12 cellular contexts compared by ENCODE assay signal in the genomic region with DNA sequence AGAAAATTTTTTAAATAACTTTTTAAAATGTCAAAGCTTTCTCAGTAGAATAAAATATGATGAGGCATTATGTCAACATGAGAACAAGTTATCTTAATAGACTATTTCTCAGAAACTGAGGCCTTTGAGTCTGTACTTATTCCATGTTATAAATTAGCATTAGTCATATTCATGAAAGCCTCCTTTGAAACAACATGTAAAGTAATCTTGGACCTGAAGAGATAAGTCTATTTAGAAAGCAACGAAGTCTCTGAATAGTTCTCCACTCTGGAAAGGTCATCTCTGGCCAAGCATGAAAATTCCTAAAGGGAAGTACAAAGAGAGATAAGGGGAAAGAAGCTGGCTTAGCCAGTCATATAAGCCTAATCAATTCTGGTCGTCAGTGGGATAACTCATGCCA.
"Had no signal": no experiment of that assay in that cellular context is flagged by ENCODE, and none has a peak within 500 bp of the region (broad histone marks: within the 10 kb centered on the region; RNA-seq: fewer than 3 reads in every experiment).

No MANE protein-coding gene starts in this region.

- H3K27me3 ChIP-seq: gastroesophageal sphincter, tibial nerve, vagina had no signal

- ATAC-seq: activated CD4-positive, alpha-beta T cell treated with anti-CD3 and anti-CD28 coated beads for 36 hours; gastroesophageal sphincter; stimulated activated effector memory CD8-positive, alpha-beta T cell treated with anti-CD3 and anti-CD28 coated beads, Interleukin-12 subunit alpha, Interleukin-12 subunit beta, amount 100 ng/mL, for 72 hours had no signal

- DNase-seq: activated CD4-positive, alpha-beta memory T cell treated with anti-CD3 and anti-CD28 coated beads, Interleukin-2, amount 10 ng/mL, durations not matched to agents 7 days and 5 days; activated CD4-positive, alpha-beta T cell treated with anti-CD3 and anti-CD28 coated beads for 36 hours; activated gamma-delta T cell; activated naive CD8-positive, alpha-beta T cell treated with anti-CD3 and anti-CD28 coated beads, Interleukin-2, amount 10 ng/mL, durations not matched to agents 7 days and 5 days; activated T-cell treated with anti-CD3 and anti-CD28 coated beads, Interleukin-2, amount 50 U/mL, for 48 hours; posterior cingulate gyrus had no signal

- H3K27ac ChIP-seq: gastroesophageal sphincter, tibial nerve, vagina, VCaP had no signal

- H3K4me3 ChIP-seq: gastroesophageal sphincter, tibial nerve, vagina had no signal

- H3K9me3 ChIP-seq: vagina had no signal

- H3K36me3 ChIP-seq: gastroesophageal sphincter, vagina had no signal

- FAIRE-seq: endothelial cell of umbilical vein had no signal
